In the genomic region with DNA sequence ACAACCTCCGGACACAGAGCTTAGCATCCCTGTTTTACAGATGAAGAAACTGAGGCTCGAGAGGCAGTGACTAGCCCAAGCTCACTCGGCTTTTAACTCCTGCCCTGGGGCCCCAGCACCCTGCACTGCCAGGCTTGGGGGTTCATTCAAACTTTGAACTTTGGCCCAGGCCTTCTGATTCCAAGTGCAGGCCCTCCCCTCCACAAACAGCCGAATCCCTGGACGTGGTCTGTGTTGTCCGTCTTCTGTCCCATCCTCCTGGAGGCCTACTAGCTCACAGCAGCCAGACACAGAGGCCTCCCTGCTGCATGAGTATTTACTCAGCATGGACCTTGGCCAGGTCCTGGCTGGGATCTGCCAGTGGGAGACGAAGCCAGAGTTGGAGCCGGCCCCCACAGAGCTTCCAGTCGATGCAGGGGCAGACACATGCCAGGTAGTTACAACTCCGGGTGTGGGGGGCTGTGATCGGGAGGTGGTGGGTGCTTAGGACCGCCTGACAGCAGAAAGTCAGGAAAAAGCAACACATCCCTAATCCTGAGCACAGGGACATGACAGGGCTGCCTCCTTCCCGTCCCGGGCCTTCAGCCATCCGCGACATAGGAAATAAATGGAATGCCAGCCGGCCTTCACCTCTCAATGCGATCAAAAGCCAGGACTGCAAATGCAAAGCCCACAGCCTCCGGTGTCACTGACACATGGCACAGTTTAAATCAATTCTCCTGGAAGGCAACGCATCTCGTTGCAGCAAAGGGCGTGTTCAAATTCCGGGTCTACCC, we compare ENCODE assay signal across 8 cellular contexts. TPM values are rescaled to one million over a fixed set of nuclear protein-coding genes. Genes with fewer than 3 reads are reported as not detected.
DNase-seq lines count a peak whose midpoint lies in the region; ATAC-seq and TF ChIP-seq lines count a peak whose summit lies in the region.

No MANE protein-coding gene starts in this region.

- CTCF ChIA-PET in activated CD8-positive, alpha-beta memory T cell treated with anti-CD3 and anti-CD28 coated beads, Interleukin-2, amount 10 ng/mL, durations not matched to agents 7 days and 5 days (lab: Charles Lee): interaction anchor here (1.1 to 5.1 kb wide), 2 partner anchors 36 to 42 kb away, joined by 4 to 36 read pairs; no protein-coding TSS in a partner anchor

- H3K27ac ChIP-seq in transverse colon: peak overlapping the region; percentile 83 to 91 (median 86)

- TF ChIP-seq CTCF in transverse colon (IDR thresholded peaks at IDR 0.05) (peak in 2 of 5 experiments; percentile 1 to 8), BE2C (IDR thresholded peaks at IDR 0.05; ENCODE audit: low read depth, low read length) (no peak)

- no peaks in the 10 kb centered on the region for H3K9me3 Mint-ChIP-seq in activated CD8-positive, alpha-beta memory T cell treated with anti-CD3 and anti-CD28 coated beads, Interleukin-2, amount 10 ng/mL, durations not matched to agents 7 days and 5 days (ENCODE audit: low read depth)

- in situ Hi-C loops in transverse colon (cut with MboI; ENCODE audit: low pct_ligation_motif_present in 1 of 4, low pct_unique_long_range_greater_than_20kb in 1 of 4, low sequenced_read_pairs in 3 of 4): no loop called here

- 54% methylated on average over 22 of the region's 23 CpGs; no CpG with 5 or more reads in 1 of the 2 donors for WGBS in transverse colon (ENCODE audit: low coverage in 1 of 2), 2 donors

- H3K4me3 Mint-ChIP-seq in activated CD8-positive, alpha-beta memory T cell treated with anti-CD3 and anti-CD28 coated beads, Interleukin-2, amount 10 ng/mL, durations not matched to agents 7 days and 5 days: peak overlapping the region; percentile 47

- peaks cover 5% of the 10 kb centered on the region for H3K36me3 Mint-ChIP-seq in activated CD8-positive, alpha-beta memory T cell treated with anti-CD3 and anti-CD28 coated beads, Interleukin-2, amount 10 ng/mL, durations not matched to agents 7 days and 5 days

- no peaks in the 10 kb centered on the region for H3K9me3 ChIP-seq in transverse colon
- H3K9me3 ChIP-seq in BE2C: no peaks in the 10 kb centered on the region

- no peak for DNase-seq in activated CD8-positive, alpha-beta memory T cell treated with anti-CD3 and anti-CD28 coated beads, Interleukin-2, amount 10 ng/mL, durations not matched to agents 7 days and 5 days
- no peak for DNase-seq in activated CD8-positive, alpha-beta memory T cell treated with anti-CD3 and anti-CD28 coated beads for 24 hours
- peak; percentile 71 for DNase-seq in cerebellum (ENCODE audit: low spot score)
- peak; percentile 60 to 71 for DNase-seq in lung microvascular endothelial cell (ENCODE audit: low read depth in 2 of 2)
- DNase-seq in transverse colon: no peak
- no peak for DNase-seq in OCI-M2 (lab: John Stamatoyannopoulos, UW; ENCODE audit: unreplicated experiment)
- DNase-seq in NCI-H2029 (lab: John Stamatoyannopoulos, UW): no peak
- DNase-seq in BE2C: no peak

- no peak for TF ChIP-seq POLR2A in transverse colon (IDR thresholded peaks at IDR 0.05)

- peaks cover 81% of the 10 kb centered on the region for H3K4me1 Mint-ChIP-seq in activated CD8-positive, alpha-beta memory T cell treated with anti-CD3 and anti-CD28 coated beads, Interleukin-2, amount 10 ng/mL, durations not matched to agents 7 days and 5 days

- no peak for ATAC-seq in activated CD8-positive, alpha-beta memory T cell treated with anti-CD3 and anti-CD28 coated beads, Interleukin-2, amount 10 ng/mL, durations not matched to agents 7 days and 5 days

- no peak for TF ChIP-seq EP300 in transverse colon (IDR thresholded peaks at IDR 0.05; ENCODE audit: low read depth)

- H3K4me3 ChIP-seq in transverse colon: peak overlapping the region in 1 of 4 donors; percentile 37
- H3K4me3 ChIP-seq in BE2C (ENCODE audit: low read depth, low read length): no peak overlapping the region

- intact Hi-C loops in transverse colon (cut with DNase I; ENCODE audit: low total_unique reads): loop anchor here (1.0 kb wide), 1 partner anchor 28 kb away; no protein-coding TSS in a partner anchor

- H3K27ac Mint-ChIP-seq in activated CD8-positive, alpha-beta memory T cell treated with anti-CD3 and anti-CD28 coated beads, Interleukin-2, amount 10 ng/mL, durations not matched to agents 7 days and 5 days: peak overlapping the region; percentile 94

- peaks cover 46 to 85% (median 69%) of the 10 kb centered on the region in 4 donors for H3K4me1 ChIP-seq in transverse colon
- H3K4me1 ChIP-seq in BE2C: no peaks in the 10 kb centered on the region

- H3K27me3 ChIP-seq in transverse colon (no peaks in the 10 kb centered on the region), BE2C (peaks cover under 1% of the 10 kb centered on the region; the same call in 1 of the 2 replicates)

- H3K27me3 Mint-ChIP-seq in activated CD8-positive, alpha-beta memory T cell treated with anti-CD3 and anti-CD28 coated beads, Interleukin-2, amount 10 ng/mL, durations not matched to agents 7 days and 5 days: peaks cover 10% of the 10 kb centered on the region

- no peaks in the 10 kb centered on the region for H3K36me3 ChIP-seq in transverse colon
- H3K36me3 ChIP-seq in BE2C: no peaks in the 10 kb centered on the region

RNA-seq across cellular contexts. Expression of a gene that starts 7.4 kb away (rescaled TPM):
- 10 to 100 TPM; 12.5 to 13.7 TPM for total RNA-seq in activated CD8-positive, alpha-beta memory T cell treated with anti-CD3 and anti-CD28 coated beads, Interleukin-2, amount 10 ng/mL, durations not matched to agents 7 days and 5 days
- total RNA-seq in cerebellum (6.5 TPM), lung microvascular endothelial cell (4.6 and 7.4 TPM in 2 replicates), transverse colon (100 to 1,000 TPM in 1 of 4 donors, 10 to 100 TPM in 2, 1 to 10 TPM in 1; 5.0 to 145 (median 13.6) TPM)
- polyA plus RNA-seq in BE2C (2012; ENCODE audit: insufficient read depth, insufficient read length, low read depth): 0.29 TPM

RNA-seq across cellular contexts. Expression of a gene that starts 46.7 kb away (rescaled TPM):
- total RNA-seq in activated CD8-positive, alpha-beta memory T cell treated with anti-CD3 and anti-CD28 coated beads, Interleukin-2, amount 10 ng/mL, durations not matched to agents 7 days and 5 days: 1 to 10 TPM; 4.5 to 5.8 TPM
- 6.6 TPM for total RNA-seq in cerebellum
- 11.8 and 14.7 TPM in 2 replicates for total RNA-seq in lung microvascular endothelial cell
- 1 to 10 TPM; 3.8 to 6.0 (median 4.8) TPM for total RNA-seq in transverse colon
- 19.6 TPM for polyA plus RNA-seq in BE2C (2012; ENCODE audit: insufficient read depth, insufficient read length, low read depth)

Comparison
In these comparisons a context has a peak if more than half of its experiments do, and no peak if none do; other contexts are left out.
1. DNase-seq: peak in cerebellum (single experiment) and lung microvascular endothelial cell (2 of 2); none in activated CD8-positive, alpha-beta memory T cell treated with anti-CD3 and anti-CD28 coated beads, Interleukin-2, amount 10 ng/mL, durations not matched to agents 7 days and 5 days (single experiment), activated CD8-positive, alpha-beta memory T cell treated with anti-CD3 and anti-CD28 coated beads for 24 hours (single experiment), transverse colon (single experiment), OCI-M2 (single experiment), NCI-H2029 (single experiment) and BE2C (single experiment).